19 cellular contexts compared by ENCODE assay signal in the genomic region with DNA sequence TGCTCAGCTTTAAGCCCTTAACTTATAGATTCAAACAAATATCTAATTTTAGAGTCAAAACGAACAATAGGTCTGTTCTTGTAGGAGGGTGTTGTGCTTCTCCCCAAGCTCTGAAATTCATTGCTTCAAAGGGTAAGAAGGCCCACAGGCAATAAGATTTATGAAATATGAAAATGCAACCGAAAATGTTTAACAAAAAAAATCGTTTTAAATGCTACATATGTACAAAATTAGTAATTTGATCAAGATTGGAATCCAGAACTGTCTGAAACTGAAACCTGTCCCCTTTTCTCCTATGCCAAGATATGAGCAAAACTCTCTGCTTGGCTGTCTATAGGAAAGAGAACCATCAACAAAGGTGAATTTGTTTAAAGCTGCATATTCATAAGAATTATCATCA.
DNase-seq lines count a peak whose midpoint lies in the region; ATAC-seq lines count a peak whose summit lies in the region.
"Had no signal": no experiment of that assay in that cellular context is flagged by ENCODE, and none has a peak within 500 bp of the region (broad histone marks: within the 10 kb centered on the region; RNA-seq: fewer than 3 reads in every experiment).

No MANE protein-coding gene starts in this region.

- ATAC-seq in GM18867 (IDR thresholded peaks at IDR 0.05; ENCODE audit: unreplicated experiment) (peak; percentile 47), HG02610 (IDR thresholded peaks at IDR 0.05; ENCODE audit: unreplicated experiment) (peak; percentile 33), HG03342 (IDR thresholded peaks at IDR 0.05; ENCODE audit: unreplicated experiment) (peak; percentile 50), HG02623 (IDR thresholded peaks at IDR 0.05; ENCODE audit: unreplicated experiment) (no peak)
- ATAC-seq: HCT116, K562, SK-N-SH treated with all-trans-retinoic acid at 6 μM for 48 hours had no signal

- DNase-seq in iPS-NIHi11 (ENCODE audit: low spot score) = no peak
- DNase-seq in GM19238 (ENCODE audit: insufficient read length, low spot score) = no peak
- no peak for DNase-seq in NCI-H510A treated with DMSO at 0.1 percent for 48 hours (lab: John Stamatoyannopoulos, UW)
- DNase-seq: ACHN; CD4-positive, alpha-beta memory T cell; NCI-H1092; NCI-H1436; NCI-H187 treated with DMSO at 0.1 percent for 48 hours; NCI-H2107; NCI-H748 treated with DMSO at 0.1 percent for 48 hours; NK-92 treated with Interleukin-12 subunit alpha and Interleukin-12 subunit beta, amount 100 ng/mL, for 24 hours; Peyer's patch had no signal
